ENCODE assay signal across 9 cellular contexts in the genomic region with DNA sequence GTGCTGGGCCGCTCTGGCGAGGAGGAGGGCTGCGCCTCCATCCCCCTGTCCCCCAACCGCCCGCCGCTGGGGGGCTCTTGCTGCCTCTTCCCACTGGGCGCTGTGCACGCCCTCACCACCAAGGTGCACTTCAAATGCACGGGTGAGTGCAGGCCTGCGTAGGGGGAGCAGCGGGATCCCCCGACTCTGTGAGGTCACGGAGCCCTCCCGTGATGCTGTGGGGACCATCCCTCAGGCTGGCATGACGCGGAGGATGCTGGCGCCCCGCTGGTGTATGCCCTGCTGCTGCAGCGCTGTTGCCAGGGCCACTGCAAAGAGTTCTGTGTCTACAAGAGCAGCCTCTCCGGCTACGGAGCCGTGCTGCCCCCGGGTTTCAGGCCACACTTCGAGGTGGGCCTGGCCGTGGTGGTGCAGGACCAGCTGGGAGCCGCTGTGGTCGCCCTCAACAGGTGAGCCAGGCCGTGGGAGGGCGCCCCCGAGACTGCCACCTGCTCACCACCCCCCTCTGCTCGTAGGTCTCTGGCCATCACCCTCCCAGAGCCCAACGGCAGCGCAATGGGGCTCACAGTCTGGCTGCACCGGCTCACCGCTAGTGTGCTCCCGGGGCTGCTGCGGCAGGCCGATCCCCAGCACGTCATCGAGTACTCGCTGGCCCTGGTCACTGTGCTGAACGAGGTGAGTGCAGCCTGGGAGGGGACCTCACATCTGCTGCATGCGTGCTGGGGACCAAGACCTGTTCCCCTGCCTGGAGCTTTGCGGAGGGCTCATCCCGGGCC. TPM values are rescaled to one million over a fixed set of nuclear protein-coding genes. Genes with fewer than 3 reads are reported as not detected.
DNase-seq lines count a peak whose midpoint lies in the region; ATAC-seq and TF ChIP-seq lines count a peak whose summit lies in the region.
"Not testable (repeated sequence)": the region's sequence is repeated elsewhere in the genome, so short reads cannot be mapped to it uniquely, and the experiment has no call there.
"Had no signal": no experiment of that assay in that cellular context is flagged by ENCODE, and none has a peak within 500 bp of the region (broad histone marks: within the 10 kb centered on the region; RNA-seq: fewer than 3 reads in every experiment).

No MANE protein-coding gene starts in this region.

- not testable (repeated sequence) for H3K79me2 ChIP-seq in GM23338 (replicated peaks; ENCODE audit: insufficient read depth)

- intact Hi-C loops in colonic mucosa (cut with DNase I); Right ventricle myocardium superior (cut with DNase I); left lung (cut with DNase I); psoas muscle (cut with DNase I): not testable (repeated sequence)

- not testable (repeated sequence) for ATAC-seq in GM23338; Right ventricle myocardium superior (ENCODE audit: poor library complexity); left lung; psoas muscle

- H3K4me3 ChIP-seq in GM23338, colonic mucosa, left lung, psoas muscle: not testable (repeated sequence)

- WGBS in psoas muscle, 3 donors: 44 to 62% (median 47%) methylated on average over 18 to 27 of the region's 45 CpGs

- not testable (repeated sequence) for H3K9me3 Mint-ChIP-seq in GM23338, type B pancreatic cell

- H2AFZ ChIP-seq in GM23338: not testable (repeated sequence)

- H3F3A ChIP-seq in GM23338 (replicated peaks; ENCODE audit: low read depth): not testable (repeated sequence)

- not testable (repeated sequence) for H3K36me3 ChIP-seq in GM23338 (ENCODE audit: insufficient read depth); colonic mucosa; left lung; psoas muscle (ENCODE audit: insufficient read depth in 1 of 2, low read depth in 1 of 2)

- H3K9me3 ChIP-seq in colonic mucosa, left lung, psoas muscle: not testable (repeated sequence)

- H3K27me3 ChIP-seq in GM23338 (ENCODE audit: insufficient read depth); colonic mucosa; left lung; psoas muscle (ENCODE audit: insufficient read depth in 3 of 3, low read length in 2 of 3): not testable (repeated sequence)

- not testable (repeated sequence) for H3K9ac ChIP-seq in colonic mucosa (ENCODE audit: low read depth in 2 of 2, low read length in 2 of 2)

- not testable (repeated sequence) for H3K27ac ChIP-seq in GM23338 (ENCODE audit: low read depth); colonic mucosa; left lung; psoas muscle

- not testable (repeated sequence) for H3K4me3 Mint-ChIP-seq in GM23338, type B pancreatic cell

- not testable (repeated sequence) for H3K4me1 ChIP-seq in GM23338 (ENCODE audit: insufficient read depth); colonic mucosa; left lung; psoas muscle

- not testable (repeated sequence) for H3K27ac Mint-ChIP-seq in GM23338, type B pancreatic cell

- not testable (repeated sequence) for H3K9me2 ChIP-seq in GM23338 (ENCODE audit: insufficient read depth)

- not testable (repeated sequence) for H3K4me2 ChIP-seq in GM23338

- not testable (repeated sequence) for H3K36me3 Mint-ChIP-seq in GM23338 (ENCODE audit: low read depth); type B pancreatic cell

- DNase-seq in GM23338 (ENCODE audit: low spot score) (peak; percentile 0), colonic mucosa (peak; percentile 12), Right ventricle myocardium superior (peak; percentile 38), left lung (peak; percentile 16 to 56), psoas muscle (peak; percentile 5 to 21), type B pancreatic cell (ENCODE audit: extremely low spot score, unreplicated experiment) (peak; percentile 61)
- peak; percentile 0 for DNase-seq in activated CD4-positive, alpha-beta T cell treated with anti-CD3 and anti-CD28 coated beads for 4 hours
- peak; percentile 18 for DNase-seq in activated T-cell treated with anti-CD3 and anti-CD28 coated beads, Interleukin-2, amount 50 U/mL, for 1 hour

- H4K20me1 ChIP-seq in GM23338 (replicated peaks; ENCODE audit: insufficient read depth): not testable (repeated sequence)

- H3K27me3 Mint-ChIP-seq in GM23338 (ENCODE audit: insufficient read depth, low read depth, poor library complexity); type B pancreatic cell: not testable (repeated sequence)

- H3K4me1 Mint-ChIP-seq in GM23338; type B pancreatic cell (ENCODE audit: unreplicated experiment): not testable (repeated sequence)

- not testable (repeated sequence) for TF ChIP-seq CTCF in GM23338 (conservative IDR thresholded peaks at IDR 0.05; ENCODE audit: low read depth in 2 of 2); colonic mucosa (IDR thresholded peaks at IDR 0.05); left lung (IDR thresholded peaks at IDR 0.05); psoas muscle (IDR thresholded peaks at IDR 0.05); type B pancreatic cell (conservative IDR thresholded peaks at IDR 0.05)

RNA-seq across cellular contexts. Expression of gene NPIPA7, which starts 9.7 kb away (rescaled TPM):
- 7.3 and 11.7 TPM in 2 replicates for total RNA-seq in GM23338 (2014; rRNA removed; shearing (Covaris generic))
- polyA plus RNA-seq in GM23338 (2016; fragmentation: Nextera tagmentation; extraction: Ambion mirVana): 34.1 and 39.1 TPM in 2 replicates
- total RNA-seq in colonic mucosa: 1 to 10 TPM; 5.8 to 6.7 TPM
- total RNA-seq in Right ventricle myocardium superior: 3.0 TPM
- total RNA-seq in left lung: 1 to 10 TPM; 4.9 to 6.0 TPM
- 1 to 10 TPM in 3 of 4 donors, not detected in 1; 2.6 to 2.8 (median 2.6) TPM for total RNA-seq in psoas muscle
- polyA plus RNA-seq in psoas muscle: 10 to 100 TPM in 1 of 3 donors, 1 to 10 TPM in 2; 1.7 to 12.2 (median 4.8) TPM
- 3.5 and 8.0 TPM in 2 replicates for total RNA-seq in type B pancreatic cell (ENCODE audit: low replicate concordance)
- polyA plus RNA-seq: IgD-negative memory B cell had no signal

Comparison
In these comparisons a context has a peak if more than half of its experiments do, and no peak if none do; other contexts are left out.
1. DNase-seq: peak in every context shown above with its lines; median percentile 61 in type B pancreatic cell; 38 in Right ventricle myocardium superior; 36 in left lung; 18 in activated T-cell treated with anti-CD3 and anti-CD28 coated beads, Interleukin-2, amount 50 U/mL, for 1 hour; 13 in psoas muscle; 12 in colonic mucosa; 0 in GM23338; 0 in activated CD4-positive, alpha-beta T cell treated with anti-CD3 and anti-CD28 coated beads for 4 hours.